ENCODE assay signal across 10 cellular contexts in genomic region chr11:129987950-129988349, GRCh38.
"Had no signal": no experiment of that assay in that cellular context is flagged by ENCODE, and none has a peak within 500 bp of the region (broad histone marks: within the 10 kb centered on the region; RNA-seq: fewer than 3 reads in every experiment).

No MANE protein-coding gene starts in this region.

- H3K9me3 ChIP-seq: HAP-1 had no signal

- H3K27ac ChIP-seq: GM23248, KMS-11 had no signal

- H3K4me3 ChIP-seq: GM23248, HAP-1 had no signal

- DNase-seq: GOT3, H7, HFFc6, Karpas-422, KBM-7 had no signal

- H3K4me2 ChIP-seq: KMS-11 had no signal

- H3K9ac ChIP-seq: GM23248, KMS-11 had no signal

- H3K36me3 ChIP-seq: HAP-1 had no signal

- H2AFZ ChIP-seq: GM23248 had no signal

- FAIRE-seq: HTR-8/SVneo had no signal

- ATAC-seq: HCT116 had no signal
